In the genomic region with DNA sequence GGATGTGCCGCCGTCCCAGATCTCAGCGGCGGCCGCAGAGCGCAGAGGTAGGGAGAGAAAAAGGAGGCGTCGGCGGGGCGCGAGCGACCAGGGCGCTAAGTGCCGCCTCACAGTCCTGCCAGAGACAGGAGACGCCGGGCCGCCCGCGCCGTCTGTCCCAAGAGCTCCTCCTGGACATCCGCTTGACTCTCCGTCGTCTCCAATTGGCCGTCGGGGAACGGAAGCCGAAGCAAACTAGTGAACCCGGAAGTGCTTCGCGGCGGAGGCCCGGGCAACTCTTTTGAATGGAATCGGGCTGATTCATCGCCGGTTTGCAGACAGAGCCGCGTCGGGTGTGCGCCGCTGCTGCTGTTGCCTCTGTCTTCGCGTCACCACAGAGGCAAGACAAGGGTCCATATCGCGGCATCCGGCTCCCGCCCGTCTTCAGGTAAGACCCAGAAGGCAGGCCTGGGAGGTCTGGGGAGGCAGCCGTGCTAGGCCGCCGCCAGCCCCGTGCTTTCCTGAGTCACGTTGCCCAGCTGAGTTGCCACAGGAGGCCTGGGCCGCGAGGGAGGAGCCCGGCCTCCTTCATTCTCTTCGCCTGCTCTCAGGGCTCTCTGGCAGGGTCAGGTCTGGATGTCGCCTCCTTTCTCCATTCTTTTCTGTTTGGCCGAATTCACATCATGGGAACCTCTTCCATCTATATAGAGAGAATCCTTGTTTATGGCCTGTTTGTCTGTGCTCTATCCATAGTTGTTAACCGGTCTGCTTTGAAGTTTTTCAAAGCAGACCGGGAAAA, we compare ENCODE assay signal across 1 cellular context.
TF ChIP-seq lines count a peak whose summit lies in the region.

A gene (plus strand): TSS at position 248 of the 778 bp plus-strand sequence. CDS start 10,401 bp downstream, outside the sequence.

TF ChIP-seq in HEK293, 187 proteins besides CTCF, POLR2A, EP300 and RAD21 (continued from another document and continues in another):
- TF ChIP-seq, protein P1, sequence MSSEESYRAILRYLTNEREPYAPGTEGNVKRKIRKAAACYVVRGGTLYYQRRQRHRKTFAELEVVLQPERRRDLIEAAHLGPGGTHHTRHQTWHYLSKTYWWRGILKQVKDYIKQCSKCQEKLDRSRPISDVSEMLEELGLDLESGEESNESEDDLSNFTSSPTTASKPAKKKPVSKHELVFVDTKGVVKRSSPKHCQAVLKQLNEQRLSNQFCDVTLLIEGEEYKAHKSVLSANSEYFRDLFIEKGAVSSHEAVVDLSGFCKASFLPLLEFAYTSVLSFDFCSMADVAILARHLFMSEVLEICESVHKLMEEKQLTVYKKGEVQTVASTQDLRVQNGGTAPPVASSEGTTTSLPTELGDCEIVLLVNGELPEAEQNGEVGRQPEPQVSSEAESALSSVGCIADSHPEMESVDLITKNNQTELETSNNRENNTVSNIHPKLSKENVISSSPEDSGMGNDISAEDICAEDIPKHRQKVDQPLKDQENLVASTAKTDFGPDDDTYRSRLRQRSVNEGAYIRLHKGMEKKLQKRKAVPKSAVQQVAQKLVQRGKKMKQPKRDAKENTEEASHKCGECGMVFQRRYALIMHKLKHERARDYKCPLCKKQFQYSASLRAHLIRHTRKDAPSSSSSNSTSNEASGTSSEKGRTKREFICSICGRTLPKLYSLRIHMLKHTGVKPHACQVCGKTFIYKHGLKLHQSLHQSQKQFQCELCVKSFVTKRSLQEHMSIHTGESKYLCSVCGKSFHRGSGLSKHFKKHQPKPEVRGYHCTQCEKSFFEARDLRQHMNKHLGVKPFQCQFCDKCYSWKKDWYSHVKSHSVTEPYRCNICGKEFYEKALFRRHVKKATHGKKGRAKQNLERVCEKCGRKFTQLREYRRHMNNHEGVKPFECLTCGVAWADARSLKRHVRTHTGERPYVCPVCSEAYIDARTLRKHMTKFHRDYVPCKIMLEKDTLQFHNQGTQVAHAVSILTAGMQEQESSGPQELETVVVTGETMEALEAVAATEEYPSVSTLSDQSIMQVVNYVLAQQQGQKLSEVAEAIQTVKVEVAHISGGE (tag by site-specific recombination; conservative IDR thresholded peaks at IDR 0.05; ENCODE audit: low read depth) = peak; percentile 96
- TF ChIP-seq KLF8 (tag by site-specific recombination; IDR thresholded peaks at IDR 0.05) (0 out of 2 replicates have a peak, but pooled peaks have one; percentile 24), TRIM28 (IDR thresholded peaks at IDR 0.05; ENCODE audit: borderline replicate concordance, low read length) (peak; percentile 90; the same call in 1 of the 2 replicates), SP2 (tag by site-specific recombination; IDR thresholded peaks at IDR 0.05) (peak; percentile 83), ZNF2 (tag by site-specific recombination; IDR thresholded peaks at IDR 0.05) (peak; percentile 90), ZNF843 (tag by site-specific recombination; IDR thresholded peaks at IDR 0.05) (peak; percentile 25; the same call in 1 of the 2 replicates), GFI1B (tag by site-specific recombination; IDR thresholded peaks at IDR 0.05) (no peak), ZBTB20 (tag by site-specific recombination; IDR thresholded peaks at IDR 0.05) (peak; percentile 54; the same call in 1 of the 2 replicates), SP3 (tag by site-specific recombination; IDR thresholded peaks at IDR 0.05) (peak; percentile 50), ZNF274 (IDR thresholded peaks at IDR 0.05; ENCODE audit: low read length) (no peak), ZNF274 (tag by site-specific recombination; IDR thresholded peaks at IDR 0.05; ENCODE audit: borderline replicate concordance) (no peak), ZBTB48 (tag by site-specific recombination; IDR thresholded peaks at IDR 0.05) (0 out of 2 replicates have a peak, but pooled peaks have one; percentile 25), ZNF37A (tag by site-specific recombination; IDR thresholded peaks at IDR 0.05) (no peak), ZNF514 (tag by site-specific recombination; IDR thresholded peaks at IDR 0.05) (no peak), KLF7 (tag by site-specific recombination; IDR thresholded peaks at IDR 0.05; ENCODE audit: borderline replicate concordance) (0 out of 2 replicates have a peak, but pooled peaks have one; percentile 11), ZNF501 (tag by site-specific recombination; IDR thresholded peaks at IDR 0.05) (peak; percentile 93), ZNF350 (tag by site-specific recombination; IDR thresholded peaks at IDR 0.05) (no peak), KLF10 (tag by site-specific recombination; IDR thresholded peaks at IDR 0.05) (no peak), ZNF629 (tag by site-specific recombination; IDR thresholded peaks at IDR 0.05) (peak; percentile 61; the same call in 1 of the 2 replicates), YY1 (tag by site-specific recombination; IDR thresholded peaks at IDR 0.05) (peak; percentile 50; the same call in 1 of the 2 replicates), ZNF24 (tag by site-specific recombination; IDR thresholded peaks at IDR 0.05) (peak; percentile 40; the same call in 1 of the 2 replicates), ZNF600 (tag by site-specific recombination; IDR thresholded peaks at IDR 0.05) (peak; percentile 88), ZNF660 (tag by site-specific recombination; IDR thresholded peaks at IDR 0.05) (peak; percentile 79), ZXDB (tag by site-specific recombination; IDR thresholded peaks at IDR 0.05) (peak; percentile 87), ZNF394 (tag by site-specific recombination; IDR thresholded peaks at IDR 0.05; ENCODE audit: borderline replicate concordance) (peak; percentile 70; the same call in 1 of the 2 replicates), ZNF777 (tag by site-specific recombination; IDR thresholded peaks at IDR 0.05; ENCODE audit: borderline replicate concordance) (peak; percentile 22; the same call in 1 of the 2 replicates), OVOL3 (tag by site-specific recombination; IDR thresholded peaks at IDR 0.05) (0 out of 2 replicates have a peak, but pooled peaks have one; percentile 29), ZNF561 (tag by site-specific recombination; IDR thresholded peaks at IDR 0.05; ENCODE audit: borderline replicate concordance) (peak; percentile 64; the same call in 1 of the 2 replicates), ZNF544 (tag by site-specific recombination; IDR thresholded peaks at IDR 0.05) (no peak), WT1 (tag by site-specific recombination; IDR thresholded peaks at IDR 0.05) (peak; percentile 58; the same call in 1 of the 2 replicates), KLF16 (tag by site-specific recombination; IDR thresholded peaks at IDR 0.05) (peak; percentile 77; the same call in 1 of the 2 replicates)
- TF ChIP-seq, protein P2, sequence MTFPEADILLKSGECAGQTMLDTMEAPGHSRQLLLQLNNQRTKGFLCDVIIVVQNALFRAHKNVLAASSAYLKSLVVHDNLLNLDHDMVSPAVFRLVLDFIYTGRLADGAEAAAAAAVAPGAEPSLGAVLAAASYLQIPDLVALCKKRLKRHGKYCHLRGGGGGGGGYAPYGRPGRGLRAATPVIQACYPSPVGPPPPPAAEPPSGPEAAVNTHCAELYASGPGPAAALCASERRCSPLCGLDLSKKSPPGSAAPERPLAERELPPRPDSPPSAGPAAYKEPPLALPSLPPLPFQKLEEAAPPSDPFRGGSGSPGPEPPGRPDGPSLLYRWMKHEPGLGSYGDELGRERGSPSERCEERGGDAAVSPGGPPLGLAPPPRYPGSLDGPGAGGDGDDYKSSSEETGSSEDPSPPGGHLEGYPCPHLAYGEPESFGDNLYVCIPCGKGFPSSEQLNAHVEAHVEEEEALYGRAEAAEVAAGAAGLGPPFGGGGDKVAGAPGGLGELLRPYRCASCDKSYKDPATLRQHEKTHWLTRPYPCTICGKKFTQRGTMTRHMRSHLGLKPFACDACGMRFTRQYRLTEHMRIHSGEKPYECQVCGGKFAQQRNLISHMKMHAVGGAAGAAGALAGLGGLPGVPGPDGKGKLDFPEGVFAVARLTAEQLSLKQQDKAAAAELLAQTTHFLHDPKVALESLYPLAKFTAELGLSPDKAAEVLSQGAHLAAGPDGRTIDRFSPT (tag by site-specific recombination; IDR thresholded peaks at IDR 0.05) = peak; percentile 18; the same call in 1 of the 2 replicates
- TF ChIP-seq, protein P3, sequence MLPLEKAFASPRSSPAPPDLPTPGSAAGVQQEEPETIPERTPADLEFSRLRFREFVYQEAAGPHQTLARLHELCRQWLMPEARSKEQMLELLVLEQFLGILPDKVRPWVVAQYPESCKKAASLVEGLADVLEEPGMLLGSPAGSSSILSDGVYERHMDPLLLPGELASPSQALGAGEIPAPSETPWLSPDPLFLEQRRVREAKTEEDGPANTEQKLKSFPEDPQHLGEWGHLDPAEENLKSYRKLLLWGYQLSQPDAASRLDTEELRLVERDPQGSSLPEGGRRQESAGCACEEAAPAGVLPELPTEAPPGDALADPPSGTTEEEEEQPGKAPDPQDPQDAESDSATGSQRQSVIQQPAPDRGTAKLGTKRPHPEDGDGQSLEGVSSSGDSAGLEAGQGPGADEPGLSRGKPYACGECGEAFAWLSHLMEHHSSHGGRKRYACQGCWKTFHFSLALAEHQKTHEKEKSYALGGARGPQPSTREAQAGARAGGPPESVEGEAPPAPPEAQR (tag by site-specific recombination; IDR thresholded peaks at IDR 0.05) = no peak
- TF ChIP-seq, protein P4, sequence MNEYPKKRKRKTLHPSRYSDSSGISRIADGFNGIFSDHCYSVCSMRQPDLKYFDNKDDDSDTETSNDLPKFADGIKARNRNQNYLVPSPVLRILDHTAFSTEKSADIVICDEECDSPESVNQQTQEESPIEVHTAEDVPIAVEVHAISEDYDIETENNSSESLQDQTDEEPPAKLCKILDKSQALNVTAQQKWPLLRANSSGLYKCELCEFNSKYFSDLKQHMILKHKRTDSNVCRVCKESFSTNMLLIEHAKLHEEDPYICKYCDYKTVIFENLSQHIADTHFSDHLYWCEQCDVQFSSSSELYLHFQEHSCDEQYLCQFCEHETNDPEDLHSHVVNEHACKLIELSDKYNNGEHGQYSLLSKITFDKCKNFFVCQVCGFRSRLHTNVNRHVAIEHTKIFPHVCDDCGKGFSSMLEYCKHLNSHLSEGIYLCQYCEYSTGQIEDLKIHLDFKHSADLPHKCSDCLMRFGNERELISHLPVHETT (tag by site-specific recombination; IDR thresholded peaks at IDR 0.05) = peak; percentile 50; the same call in 1 of the 2 replicates
- TF ChIP-seq, protein P5, sequence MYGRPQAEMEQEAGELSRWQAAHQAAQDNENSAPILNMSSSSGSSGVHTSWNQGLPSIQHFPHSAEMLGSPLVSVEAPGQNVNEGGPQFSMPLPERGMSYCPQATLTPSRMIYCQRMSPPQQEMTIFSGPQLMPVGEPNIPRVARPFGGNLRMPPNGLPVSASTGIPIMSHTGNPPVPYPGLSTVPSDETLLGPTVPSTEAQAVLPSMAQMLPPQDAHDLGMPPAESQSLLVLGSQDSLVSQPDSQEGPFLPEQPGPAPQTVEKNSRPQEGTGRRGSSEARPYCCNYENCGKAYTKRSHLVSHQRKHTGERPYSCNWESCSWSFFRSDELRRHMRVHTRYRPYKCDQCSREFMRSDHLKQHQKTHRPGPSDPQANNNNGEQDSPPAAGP (tag by site-specific recombination; IDR thresholded peaks at IDR 0.05) = peak; percentile 36; the same call in 1 of the 2 replicates
- TF ChIP-seq, protein P6, sequence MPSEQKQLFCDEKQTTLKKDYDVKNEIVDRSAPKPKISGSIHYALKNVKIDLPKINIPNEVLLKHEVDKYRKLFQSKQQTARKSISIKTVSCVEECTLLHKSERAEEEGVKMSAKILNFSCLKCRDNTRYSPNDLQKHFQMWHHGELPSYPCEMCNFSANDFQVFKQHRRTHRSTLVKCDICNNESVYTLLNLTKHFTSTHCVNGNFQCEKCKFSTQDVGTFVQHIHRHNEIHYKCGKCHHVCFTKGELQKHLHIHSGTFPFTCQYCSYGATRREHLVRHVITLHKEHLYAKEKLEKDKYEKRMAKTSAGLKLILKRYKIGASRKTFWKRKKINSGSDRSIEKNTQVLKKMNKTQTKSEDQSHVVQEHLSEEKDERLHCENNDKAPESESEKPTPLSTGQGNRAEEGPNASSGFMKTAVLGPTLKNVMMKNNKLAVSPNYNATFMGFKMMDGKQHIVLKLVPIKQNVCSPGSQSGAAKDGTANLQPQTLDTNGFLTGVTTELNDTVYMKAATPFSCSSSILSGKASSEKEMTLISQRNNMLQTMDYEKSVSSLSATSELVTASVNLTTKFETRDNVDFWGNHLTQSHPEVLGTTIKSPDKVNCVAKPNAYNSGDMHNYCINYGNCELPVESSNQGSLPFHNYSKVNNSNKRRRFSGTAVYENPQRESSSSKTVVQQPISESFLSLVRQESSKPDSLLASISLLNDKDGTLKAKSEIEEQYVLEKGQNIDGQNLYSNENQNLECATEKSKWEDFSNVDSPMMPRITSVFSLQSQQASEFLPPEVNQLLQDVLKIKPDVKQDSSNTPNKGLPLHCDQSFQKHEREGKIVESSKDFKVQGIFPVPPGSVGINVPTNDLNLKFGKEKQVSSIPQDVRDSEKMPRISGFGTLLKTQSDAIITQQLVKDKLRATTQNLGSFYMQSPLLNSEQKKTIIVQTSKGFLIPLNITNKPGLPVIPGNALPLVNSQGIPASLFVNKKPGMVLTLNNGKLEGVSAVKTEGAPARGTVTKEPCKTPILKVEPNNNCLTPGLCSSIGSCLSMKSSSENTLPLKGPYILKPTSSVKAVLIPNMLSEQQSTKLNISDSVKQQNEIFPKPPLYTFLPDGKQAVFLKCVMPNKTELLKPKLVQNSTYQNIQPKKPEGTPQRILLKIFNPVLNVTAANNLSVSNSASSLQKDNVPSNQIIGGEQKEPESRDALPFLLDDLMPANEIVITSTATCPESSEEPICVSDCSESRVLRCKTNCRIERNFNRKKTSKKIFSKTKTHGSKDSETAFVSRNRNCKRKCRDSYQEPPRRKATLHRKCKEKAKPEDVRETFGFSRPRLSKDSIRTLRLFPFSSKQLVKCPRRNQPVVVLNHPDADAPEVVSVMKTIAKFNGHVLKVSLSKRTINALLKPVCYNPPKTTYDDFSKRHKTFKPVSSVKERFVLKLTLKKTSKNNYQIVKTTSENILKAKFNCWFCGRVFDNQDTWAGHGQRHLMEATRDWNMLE (tag by site-specific recombination; conservative IDR thresholded peaks at IDR 0.05; ENCODE audit: low read depth) = peak; percentile 95
- TF ChIP-seq, protein P7, sequence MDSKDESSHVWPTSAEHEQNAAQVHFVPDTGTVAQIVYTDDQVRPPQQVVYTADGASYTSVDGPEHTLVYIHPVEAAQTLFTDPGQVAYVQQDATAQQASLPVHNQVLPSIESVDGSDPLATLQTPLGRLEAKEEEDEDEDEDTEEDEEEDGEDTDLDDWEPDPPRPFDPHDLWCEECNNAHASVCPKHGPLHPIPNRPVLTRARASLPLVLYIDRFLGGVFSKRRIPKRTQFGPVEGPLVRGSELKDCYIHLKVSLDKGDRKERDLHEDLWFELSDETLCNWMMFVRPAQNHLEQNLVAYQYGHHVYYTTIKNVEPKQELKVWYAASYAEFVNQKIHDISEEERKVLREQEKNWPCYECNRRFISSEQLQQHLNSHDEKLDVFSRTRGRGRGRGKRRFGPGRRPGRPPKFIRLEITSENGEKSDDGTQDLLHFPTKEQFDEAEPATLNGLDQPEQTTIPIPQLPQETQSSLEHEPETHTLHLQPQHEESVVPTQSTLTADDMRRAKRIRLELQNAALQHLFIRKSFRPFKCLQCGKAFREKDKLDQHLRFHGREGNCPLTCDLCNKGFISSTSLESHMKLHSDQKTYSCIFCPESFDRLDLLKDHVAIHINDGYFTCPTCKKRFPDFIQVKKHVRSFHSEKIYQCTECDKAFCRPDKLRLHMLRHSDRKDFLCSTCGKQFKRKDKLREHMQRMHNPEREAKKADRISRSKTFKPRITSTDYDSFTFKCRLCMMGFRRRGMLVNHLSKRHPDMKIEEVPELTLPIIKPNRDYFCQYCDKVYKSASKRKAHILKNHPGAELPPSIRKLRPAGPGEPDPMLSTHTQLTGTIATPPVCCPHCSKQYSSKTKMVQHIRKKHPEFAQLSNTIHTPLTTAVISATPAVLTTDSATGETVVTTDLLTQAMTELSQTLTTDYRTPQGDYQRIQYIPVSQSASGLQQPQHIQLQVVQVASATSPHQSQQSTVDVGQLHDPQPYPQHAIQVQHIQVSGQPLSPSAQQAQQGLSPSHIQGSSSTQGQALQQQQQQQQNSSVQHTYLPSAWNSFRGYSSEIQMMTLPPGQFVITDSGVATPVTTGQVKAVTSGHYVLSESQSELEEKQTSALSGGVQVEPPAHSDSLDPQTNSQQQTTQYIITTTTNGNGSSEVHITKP (tag by site-specific recombination; IDR thresholded peaks at IDR 0.05) = 0 out of 2 replicates have a peak, but pooled peaks have one; percentile 17
